Comparison of ENCODE assay signal across 9 cellular contexts in the genomic region with DNA sequence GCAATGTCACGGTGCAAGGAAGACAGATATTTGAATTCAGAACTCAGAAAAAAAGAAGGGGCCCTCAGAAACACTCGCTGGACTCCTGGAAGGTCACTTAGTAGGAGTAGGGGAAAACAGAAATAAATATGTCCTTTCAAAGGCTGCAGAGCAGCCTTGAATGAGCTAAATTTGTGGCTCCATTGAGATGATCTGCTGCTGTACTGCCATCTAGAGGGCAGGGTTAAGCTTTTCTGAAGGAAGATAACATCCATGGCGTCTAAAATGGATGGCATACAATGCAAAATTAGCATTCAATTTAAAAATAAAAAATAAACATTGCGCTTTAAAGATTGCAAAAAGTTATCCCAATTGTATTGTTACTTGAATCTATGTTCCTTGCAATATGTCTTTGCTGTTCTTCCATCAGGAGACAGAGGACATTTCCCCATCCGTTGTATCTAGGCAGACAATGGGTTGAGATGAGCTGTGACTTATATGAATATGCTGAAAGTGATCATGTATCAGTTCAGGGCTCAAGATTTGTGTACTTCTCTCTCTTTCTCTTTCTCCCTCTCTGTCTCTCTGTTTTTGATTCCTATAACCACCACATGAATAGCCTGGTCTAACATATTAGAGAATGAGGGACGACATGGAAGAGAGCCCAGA.
DNase-seq lines count a peak whose midpoint lies in the region; ATAC-seq and TF ChIP-seq lines count a peak whose summit lies in the region.
"Had no signal": no experiment of that assay in that cellular context is flagged by ENCODE, and none has a peak within 500 bp of the region (broad histone marks: within the 10 kb centered on the region; RNA-seq: fewer than 3 reads in every experiment).

No MANE protein-coding gene starts in this region.

- H3K4me1 ChIP-seq in ascending aorta: no peaks in the 10 kb centered on the region

- peak; percentile 74 for ATAC-seq in GM19452 (IDR thresholded peaks at IDR 0.05; ENCODE audit: unreplicated experiment)
- peak; percentile 81 for ATAC-seq in HG03521 (IDR thresholded peaks at IDR 0.05; ENCODE audit: unreplicated experiment)
- no peak for ATAC-seq in activated naive CD8-positive, alpha-beta T cell treated with anti-CD3 and anti-CD28 coated beads, Interleukin-2, amount 50 U/mL, for 24 hours

- H3K36me3 ChIP-seq in ascending aorta: no peaks in the 10 kb centered on the region

- H3K9me3 Mint-ChIP-seq in progenitor cell of endocrine pancreas (ENCODE audit: low read depth): peaks cover 20% of the 10 kb centered on the region
- H3K9me3 Mint-ChIP-seq in activated naive CD8-positive, alpha-beta T cell treated with anti-CD3 and anti-CD28 coated beads, Interleukin-2, amount 50 U/mL, for 24 hours: no peaks in the 10 kb centered on the region
- H3K9me3 Mint-ChIP-seq: activated naive CD4-positive, alpha-beta T cell treated with anti-CD3 and anti-CD28 coated beads, Interleukin-2, amount 50 U/mL, for 24 hours had no signal

- H3K27me3 ChIP-seq in ascending aorta: no peaks in the 10 kb centered on the region

- H3K4me3 Mint-ChIP-seq in progenitor cell of endocrine pancreas (ENCODE audit: low read depth): no peak overlapping the region
- no peak overlapping the region for H3K4me3 Mint-ChIP-seq in activated naive CD8-positive, alpha-beta T cell treated with anti-CD3 and anti-CD28 coated beads, Interleukin-2, amount 50 U/mL, for 24 hours
- H3K4me3 Mint-ChIP-seq: activated naive CD4-positive, alpha-beta T cell treated with anti-CD3 and anti-CD28 coated beads, Interleukin-2, amount 50 U/mL, for 24 hours had no signal

- no peak overlapping the region for H3K27ac ChIP-seq in ascending aorta

- no peak overlapping the region for H3K27ac Mint-ChIP-seq in progenitor cell of endocrine pancreas
- H3K27ac Mint-ChIP-seq in activated naive CD8-positive, alpha-beta T cell treated with anti-CD3 and anti-CD28 coated beads, Interleukin-2, amount 50 U/mL, for 24 hours: no peak overlapping the region
- H3K27ac Mint-ChIP-seq: activated naive CD4-positive, alpha-beta T cell treated with anti-CD3 and anti-CD28 coated beads, Interleukin-2, amount 50 U/mL, for 24 hours had no signal

- no peaks in the 10 kb centered on the region for H3K9me3 ChIP-seq in ascending aorta

- H3K4me1 Mint-ChIP-seq in progenitor cell of endocrine pancreas (ENCODE audit: low read depth): no peaks in the 10 kb centered on the region
- H3K4me1 Mint-ChIP-seq in activated naive CD8-positive, alpha-beta T cell treated with anti-CD3 and anti-CD28 coated beads, Interleukin-2, amount 50 U/mL, for 24 hours: no peaks in the 10 kb centered on the region
- H3K4me1 Mint-ChIP-seq: activated naive CD4-positive, alpha-beta T cell treated with anti-CD3 and anti-CD28 coated beads, Interleukin-2, amount 50 U/mL, for 24 hours had no signal

- no peaks in the 10 kb centered on the region for H3K27me3 Mint-ChIP-seq in progenitor cell of endocrine pancreas
- H3K27me3 Mint-ChIP-seq in activated naive CD8-positive, alpha-beta T cell treated with anti-CD3 and anti-CD28 coated beads, Interleukin-2, amount 50 U/mL, for 24 hours: no peaks in the 10 kb centered on the region
- H3K27me3 Mint-ChIP-seq: activated naive CD4-positive, alpha-beta T cell treated with anti-CD3 and anti-CD28 coated beads, Interleukin-2, amount 50 U/mL, for 24 hours had no signal

- H3K4me3 ChIP-seq in ascending aorta: no peak overlapping the region

- H3K36me3 Mint-ChIP-seq in progenitor cell of endocrine pancreas (ENCODE audit: insufficient read depth): peaks cover 1% of the 10 kb centered on the region
- H3K36me3 Mint-ChIP-seq in activated naive CD8-positive, alpha-beta T cell treated with anti-CD3 and anti-CD28 coated beads, Interleukin-2, amount 50 U/mL, for 24 hours (ENCODE audit: low read depth): no peaks in the 10 kb centered on the region
- H3K36me3 Mint-ChIP-seq: activated naive CD4-positive, alpha-beta T cell treated with anti-CD3 and anti-CD28 coated beads, Interleukin-2, amount 50 U/mL, for 24 hours had no signal

- DNase-seq in COLO829 (ENCODE audit: low spot score) (peak; percentile 3), amniotic epithelial cell (ENCODE audit: low read depth) (peak; percentile 16), progenitor cell of endocrine pancreas (ENCODE audit: low spot score, unreplicated experiment) (no peak), ascending aorta (ENCODE audit: low spot score in 2 of 2) (no peak)
- DNase-seq in stimulated activated naive CD4-positive, alpha-beta T cell treated with Interleukin-2 at 50 U/mL for 16 hours (lab: John Stamatoyannopoulos, UW): no peak
- DNase-seq in activated naive CD8-positive, alpha-beta T cell treated with anti-CD3 and anti-CD28 coated beads, Interleukin-2, amount 50 U/mL, for 24 hours: no peak

- TF ChIP-seq CTCF in progenitor cell of endocrine pancreas (IDR thresholded peaks at IDR 0.05; ENCODE audit: unreplicated experiment): peak; percentile 50
- no peak for TF ChIP-seq CTCF in ascending aorta (IDR thresholded peaks at IDR 0.05)

- intact Hi-C loops in ascending aorta (cut with DNase I): no loop called here

Comparison
In these comparisons a context has a peak if more than half of its experiments do, and no peak if none do; other contexts are left out.
1. DNase-seq: peak in COLO829 (single experiment) and amniotic epithelial cell (single experiment); none in progenitor cell of endocrine pancreas (single experiment), stimulated activated naive CD4-positive, alpha-beta T cell treated with Interleukin-2 at 50 U/mL for 16 hours (single experiment), ascending aorta (0 of 2) and activated naive CD8-positive, alpha-beta T cell treated with anti-CD3 and anti-CD28 coated beads, Interleukin-2, amount 50 U/mL, for 24 hours (single experiment).